Comparison of ENCODE assay signal across 1 cellular context in genomic region chr1:44276006-44276405, GRCh38.
TF ChIP-seq lines count a peak whose summit lies in the region.

No MANE protein-coding gene starts in this region.

TF ChIP-seq in GM23338, 12 proteins besides CTCF, POLR2A, EP300 and RAD21 (continued from another document):
- TF ChIP-seq, protein P1, sequence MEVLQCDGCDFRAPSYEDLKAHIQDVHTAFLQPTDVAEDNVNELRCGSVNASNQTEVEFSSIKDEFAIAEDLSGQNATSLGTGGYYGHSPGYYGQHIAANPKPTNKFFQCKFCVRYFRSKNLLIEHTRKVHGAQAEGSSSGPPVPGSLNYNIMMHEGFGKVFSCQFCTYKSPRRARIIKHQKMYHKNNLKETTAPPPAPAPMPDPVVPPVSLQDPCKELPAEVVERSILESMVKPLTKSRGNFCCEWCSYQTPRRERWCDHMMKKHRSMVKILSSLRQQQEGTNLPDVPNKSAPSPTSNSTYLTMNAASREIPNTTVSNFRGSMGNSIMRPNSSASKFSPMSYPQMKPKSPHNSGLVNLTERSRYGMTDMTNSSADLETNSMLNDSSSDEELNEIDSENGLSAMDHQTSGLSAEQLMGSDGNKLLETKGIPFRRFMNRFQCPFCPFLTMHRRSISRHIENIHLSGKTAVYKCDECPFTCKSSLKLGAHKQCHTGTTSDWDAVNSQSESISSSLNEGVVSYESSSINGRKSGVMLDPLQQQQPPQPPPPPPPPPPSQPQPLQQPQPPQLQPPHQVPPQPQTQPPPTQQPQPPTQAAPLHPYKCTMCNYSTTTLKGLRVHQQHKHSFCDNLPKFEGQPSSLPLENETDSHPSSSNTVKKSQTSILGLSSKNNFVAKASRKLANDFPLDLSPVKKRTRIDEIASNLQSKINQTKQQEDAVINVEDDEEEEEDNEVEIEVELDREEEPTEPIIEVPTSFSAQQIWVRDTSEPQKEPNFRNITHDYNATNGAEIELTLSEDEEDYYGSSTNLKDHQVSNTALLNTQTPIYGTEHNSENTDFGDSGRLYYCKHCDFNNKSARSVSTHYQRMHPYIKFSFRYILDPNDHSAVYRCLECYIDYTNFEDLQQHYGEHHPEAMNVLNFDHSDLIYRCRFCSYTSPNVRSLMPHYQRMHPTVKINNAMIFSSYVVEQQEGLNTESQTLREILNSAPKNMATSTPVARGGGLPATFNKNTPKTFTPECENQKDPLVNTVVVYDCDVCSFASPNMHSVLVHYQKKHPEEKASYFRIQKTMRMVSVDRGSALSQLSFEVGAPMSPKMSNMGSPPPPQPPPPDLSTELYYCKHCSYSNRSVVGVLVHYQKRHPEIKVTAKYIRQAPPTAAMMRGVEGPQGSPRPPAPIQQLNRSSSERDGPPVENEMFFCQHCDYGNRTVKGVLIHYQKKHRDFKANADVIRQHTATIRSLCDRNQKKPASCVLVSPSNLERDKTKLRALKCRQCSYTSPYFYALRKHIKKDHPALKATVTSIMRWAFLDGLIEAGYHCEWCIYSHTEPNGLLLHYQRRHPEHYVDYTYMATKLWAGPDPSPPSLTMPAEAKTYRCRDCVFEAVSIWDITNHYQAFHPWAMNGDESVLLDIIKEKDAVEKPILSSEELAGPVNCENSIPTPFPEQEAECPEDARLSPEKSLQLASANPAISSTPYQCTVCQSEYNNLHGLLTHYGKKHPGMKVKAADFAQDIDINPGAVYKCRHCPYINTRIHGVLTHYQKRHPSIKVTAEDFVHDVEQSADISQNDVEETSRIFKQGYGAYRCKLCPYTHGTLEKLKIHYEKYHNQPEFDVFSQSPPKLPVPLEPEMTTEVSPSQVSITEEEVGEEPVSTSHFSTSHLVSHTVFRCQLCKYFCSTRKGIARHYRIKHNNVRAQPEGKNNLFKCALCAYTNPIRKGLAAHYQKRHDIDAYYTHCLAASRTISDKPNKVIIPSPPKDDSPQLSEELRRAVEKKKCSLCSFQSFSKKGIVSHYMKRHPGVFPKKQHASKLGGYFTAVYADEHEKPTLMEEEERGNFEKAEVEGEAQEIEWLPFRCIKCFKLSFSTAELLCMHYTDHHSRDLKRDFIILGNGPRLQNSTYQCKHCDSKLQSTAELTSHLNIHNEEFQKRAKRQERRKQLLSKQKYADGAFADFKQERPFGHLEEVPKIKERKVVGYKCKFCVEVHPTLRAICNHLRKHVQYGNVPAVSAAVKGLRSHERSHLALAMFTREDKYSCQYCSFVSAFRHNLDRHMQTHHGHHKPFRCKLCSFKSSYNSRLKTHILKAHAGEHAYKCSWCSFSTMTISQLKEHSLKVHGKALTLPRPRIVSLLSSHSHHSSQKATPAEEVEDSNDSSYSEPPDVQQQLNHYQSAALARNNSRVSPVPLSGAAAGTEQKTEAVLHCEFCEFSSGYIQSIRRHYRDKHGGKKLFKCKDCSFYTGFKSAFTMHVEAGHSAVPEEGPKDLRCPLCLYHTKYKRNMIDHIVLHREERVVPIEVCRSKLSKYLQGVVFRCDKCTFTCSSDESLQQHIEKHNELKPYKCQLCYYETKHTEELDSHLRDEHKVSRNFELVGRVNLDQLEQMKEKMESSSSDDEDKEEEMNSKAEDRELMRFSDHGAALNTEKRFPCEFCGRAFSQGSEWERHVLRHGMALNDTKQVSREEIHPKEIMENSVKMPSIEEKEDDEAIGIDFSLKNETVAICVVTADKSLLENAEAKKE (CRISPR knock-in tag; IDR thresholded peaks at IDR 0.05) = no peak
- TF ChIP-seq, protein P2, sequence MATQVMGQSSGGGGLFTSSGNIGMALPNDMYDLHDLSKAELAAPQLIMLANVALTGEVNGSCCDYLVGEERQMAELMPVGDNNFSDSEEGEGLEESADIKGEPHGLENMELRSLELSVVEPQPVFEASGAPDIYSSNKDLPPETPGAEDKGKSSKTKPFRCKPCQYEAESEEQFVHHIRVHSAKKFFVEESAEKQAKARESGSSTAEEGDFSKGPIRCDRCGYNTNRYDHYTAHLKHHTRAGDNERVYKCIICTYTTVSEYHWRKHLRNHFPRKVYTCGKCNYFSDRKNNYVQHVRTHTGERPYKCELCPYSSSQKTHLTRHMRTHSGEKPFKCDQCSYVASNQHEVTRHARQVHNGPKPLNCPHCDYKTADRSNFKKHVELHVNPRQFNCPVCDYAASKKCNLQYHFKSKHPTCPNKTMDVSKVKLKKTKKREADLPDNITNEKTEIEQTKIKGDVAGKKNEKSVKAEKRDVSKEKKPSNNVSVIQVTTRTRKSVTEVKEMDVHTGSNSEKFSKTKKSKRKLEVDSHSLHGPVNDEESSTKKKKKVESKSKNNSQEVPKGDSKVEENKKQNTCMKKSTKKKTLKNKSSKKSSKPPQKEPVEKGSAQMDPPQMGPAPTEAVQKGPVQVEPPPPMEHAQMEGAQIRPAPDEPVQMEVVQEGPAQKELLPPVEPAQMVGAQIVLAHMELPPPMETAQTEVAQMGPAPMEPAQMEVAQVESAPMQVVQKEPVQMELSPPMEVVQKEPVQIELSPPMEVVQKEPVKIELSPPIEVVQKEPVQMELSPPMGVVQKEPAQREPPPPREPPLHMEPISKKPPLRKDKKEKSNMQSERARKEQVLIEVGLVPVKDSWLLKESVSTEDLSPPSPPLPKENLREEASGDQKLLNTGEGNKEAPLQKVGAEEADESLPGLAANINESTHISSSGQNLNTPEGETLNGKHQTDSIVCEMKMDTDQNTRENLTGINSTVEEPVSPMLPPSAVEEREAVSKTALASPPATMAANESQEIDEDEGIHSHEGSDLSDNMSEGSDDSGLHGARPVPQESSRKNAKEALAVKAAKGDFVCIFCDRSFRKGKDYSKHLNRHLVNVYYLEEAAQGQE (IDR thresholded peaks at IDR 0.05; ENCODE audit: unreplicated experiment) = no peak
- TF ChIP-seq STAT1 (IDR thresholded peaks at IDR 0.05; ENCODE audit: unreplicated experiment) (no peak), JUNB (IDR thresholded peaks at IDR 0.05; ENCODE audit: unreplicated experiment) (no peak), CREB1 (CRISPR knock-in tag; IDR thresholded peaks at IDR 0.05; ENCODE audit: low read depth) (no peak), ZNF114 (CRISPR knock-in tag; IDR thresholded peaks at IDR 0.05) (no peak), POLR2AphosphoS5 (IDR thresholded peaks at IDR 0.05; ENCODE audit: low read depth) (no peak)
